7 cellular contexts compared by ENCODE assay signal in the genomic region with DNA sequence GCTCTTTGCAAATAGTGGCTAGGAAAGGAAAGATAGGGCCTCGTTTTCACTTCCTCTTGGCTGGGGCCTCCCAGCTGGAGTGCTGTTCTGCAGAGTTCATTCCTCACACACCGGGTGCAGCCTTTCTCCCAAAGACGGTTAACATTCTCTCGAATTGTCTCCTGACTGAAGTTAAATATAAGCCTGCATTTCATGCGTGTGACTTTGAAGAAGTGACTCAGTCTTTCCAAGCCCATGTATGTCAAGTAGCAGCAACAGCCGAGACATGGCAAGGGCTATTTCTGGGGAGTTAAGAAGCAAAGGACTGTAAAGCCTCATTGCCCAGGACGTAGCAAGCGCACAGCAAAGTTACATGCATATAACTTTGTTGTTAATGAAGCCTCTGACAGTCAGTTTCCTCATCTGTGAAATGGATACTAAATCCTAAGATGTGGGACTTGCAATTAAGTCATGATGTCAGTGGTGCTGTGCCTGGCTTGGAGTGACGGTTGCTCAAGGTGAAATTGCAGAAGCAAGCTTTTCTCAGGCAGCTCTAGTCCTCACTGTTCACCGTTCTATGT.
A peak's percentile ranks its signal among the peaks of the same experiment; 100 is the strongest.
DNase-seq lines count a peak whose midpoint lies in the region; ATAC-seq lines count a peak whose summit lies in the region.

No MANE protein-coding gene starts in this region.

- ATAC-seq in GM19438 (IDR thresholded peaks at IDR 0.05; ENCODE audit: low read depth, unreplicated experiment) (peak; percentile 89), HG03108 (IDR thresholded peaks at IDR 0.05; ENCODE audit: unreplicated experiment) (peak; percentile 91)

- peaks cover 9% of the 10 kb centered on the region for H3K27me3 ChIP-seq in adipocyte (replicated peaks; ENCODE audit: control insufficient read depth, insufficient read depth, low read length)

- H3K4me3 ChIP-seq in adipocyte (ENCODE audit: low read length), result no peak overlapping the region

- no peaks in the 10 kb centered on the region for H3K4me1 ChIP-seq in adipocyte (ENCODE audit: control insufficient read depth, insufficient read depth, low read length)

- no peak overlapping the region for H3K9ac ChIP-seq in adipocyte (ENCODE audit: low read length)

- H3K9me3 ChIP-seq in adipocyte (ENCODE audit: control insufficient read depth, low read length), result no peaks in the 10 kb centered on the region

- peak; percentile 57 for DNase-seq in adipocyte (ENCODE audit: low read depth)
- peak; percentile 49 for DNase-seq in smooth muscle cell of the brain vasculature (ENCODE audit: low read depth, low spot score)
- no peak for DNase-seq in NCI-H1092 treated with DMSO at 0.1 percent for 48 hours (lab: John Stamatoyannopoulos, UW)
- DNase-seq in SK-N-DZ (ENCODE audit: low spot score), result no peak
- no peak for DNase-seq in hippocampal formation (lab: John Stamatoyannopoulos, UW)

- H3K36me3 ChIP-seq in adipocyte (ENCODE audit: control insufficient read depth, insufficient read depth, low read length, severe bottlenecking), result no peaks in the 10 kb centered on the region

Comparison
In these comparisons a context has a peak if more than half of its experiments do, and no peak if none do; other contexts are left out.
1. DNase-seq: peak in adipocyte (single experiment) and smooth muscle cell of the brain vasculature (single experiment); none in NCI-H1092 treated with DMSO at 0.1 percent for 48 hours (single experiment), SK-N-DZ (single experiment) and hippocampal formation (0 of 2).